Comparison of ENCODE assay signal across 37 cellular contexts in genomic region chr11:110867951-110868350, GRCh38.
"Had no signal": no experiment of that assay in that cellular context is flagged by ENCODE, and none has a peak within 500 bp of the region (broad histone marks: within the 10 kb centered on the region; RNA-seq: fewer than 3 reads in every experiment).

No MANE protein-coding gene starts in this region.

- H3K36me3 Mint-ChIP-seq: activated naive CD4-positive, alpha-beta T cell treated with anti-CD3 and anti-CD28 coated beads, Interleukin-2, amount 10 ng/mL, durations not matched to agents 7 days and 5 days; activated naive CD4-positive, alpha-beta T cell treated with anti-CD3 and anti-CD28 coated beads, Interleukin-2, amount 50 U/mL, for 24 hours; activated naive CD8-positive, alpha-beta T cell; activated naive CD8-positive, alpha-beta T cell treated with anti-CD3 and anti-CD28 coated beads for 36 hours; activated naive CD8-positive, alpha-beta T cell treated with anti-CD3 and anti-CD28 coated beads, Interleukin-2, amount 10 ng/mL, durations not matched to agents 7 days and 5 days; brain had no signal

- H3K9me3 Mint-ChIP-seq: activated naive CD4-positive, alpha-beta T cell treated with anti-CD3 and anti-CD28 coated beads for 36 hours; activated naive CD4-positive, alpha-beta T cell treated with anti-CD3 and anti-CD28 coated beads, Interleukin-2, amount 10 ng/mL, durations not matched to agents 7 days and 5 days; activated naive CD4-positive, alpha-beta T cell treated with anti-CD3 and anti-CD28 coated beads, Interleukin-2, amount 50 U/mL, for 24 hours; activated naive CD8-positive, alpha-beta T cell treated with anti-CD3 and anti-CD28 coated beads for 36 hours; activated naive CD8-positive, alpha-beta T cell treated with anti-CD3 and anti-CD28 coated beads, Interleukin-2, amount 10 ng/mL, durations not matched to agents 7 days and 5 days; activated naive CD8-positive, alpha-beta T cell treated with anti-CD3 and anti-CD28 coated beads, Interleukin-2, amount 50 U/mL, for 24 hours; activated T-cell treated with anti-CD3 and anti-CD28 coated beads, Interleukin-2, amount 50 U/mL, for 24 hours; activated T-cell treated with anti-CD3 and anti-CD28 coated beads, Interleukin-2, amount 50 U/mL, for 4 hours; activated T-cell treated with anti-CD3 and anti-CD28 coated beads, Interleukin-2, amount 50 U/mL, for 72 hours; activated T-helper 1 cell treated with anti-CD3 and anti-CD28 coated beads, Interleukin-12 subunit alpha, Interleukin-12 subunit beta, Interleukin-2, Interleukin-4 antibody, amounts not matched to agents 30 ng/mL and 10 ng/mL and 1 ng/mL, durations not matched to agents 14 hours and 24 hours and 36 hours; activated T-helper 17 cell treated with anti-CD3 and anti-CD28 coated beads, Interleukin-2, amount 50 U/mL, for 72 hours; activated T-helper 2 cell treated with anti-CD3 and anti-CD28 coated beads, Interferon-gamma antibody, Interleukin-2, Interleukin-4, amounts not matched to agents 10 μg/mL and 5 μg/mL and 100 μg/mL, durations not matched to agents 14 hours and 24 hours and 36 hours; brain; central memory CD8-positive, alpha-beta T cell had no signal

- H3K4me1 ChIP-seq: adrenal gland, ascending aorta, body of pancreas, breast epithelium had no signal

- DNase-seq: activated effector memory CD4-positive, alpha-beta T cell treated with anti-CD3 and anti-CD28 coated beads, Interleukin-2, amount 50 U/mL, for 16 hours; activated effector memory CD4-positive, alpha-beta T cell treated with Interleukin-2 at 50 U/mL for 16 hours; activated gamma-delta T cell; activated gamma-delta T cell treated with Interleukin-2 at 50 U/mL for 16 hours; activated naive CD4-positive, alpha-beta T cell; activated naive CD4-positive, alpha-beta T cell treated with anti-CD3 and anti-CD28 coated beads for 36 hours; activated naive CD4-positive, alpha-beta T cell treated with anti-CD3 and anti-CD28 coated beads, Interleukin-2, amount 10 ng/mL, durations not matched to agents 7 days and 5 days; activated naive CD4-positive, alpha-beta T cell treated with anti-CD3 and anti-CD28 coated beads, Interleukin-2, amount 50 U/mL, for 16 hours; activated naive CD4-positive, alpha-beta T cell treated with Interleukin-2 at 50 U/mL for 16 hours; activated naive CD8-positive, alpha-beta T cell treated with anti-CD3 and anti-CD28 coated beads for 36 hours; activated naive CD8-positive, alpha-beta T cell treated with anti-CD3 and anti-CD28 coated beads, Interleukin-2, amount 10 ng/mL, durations not matched to agents 7 days and 5 days; activated naive CD8-positive, alpha-beta T cell treated with anti-CD3 and anti-CD28 coated beads, Interleukin-2, amount 50 U/mL, for 24 hours; activated T-cell treated with anti-CD3 and anti-CD28 coated beads, Interleukin-2, amount 50 U/mL, for 1 hour; activated T-cell treated with anti-CD3 and anti-CD28 coated beads, Interleukin-2, amount 50 U/mL, for 24 hours; activated T-cell treated with anti-CD3 and anti-CD28 coated beads, Interleukin-2, amount 50 U/mL, for 4 hours; activated T-cell treated with anti-CD3 and anti-CD28 coated beads, Interleukin-2, amount 50 U/mL, for 48 hours; activated T-cell treated with anti-CD3 and anti-CD28 coated beads, Interleukin-2, amount 50 U/mL, for 72 hours; adrenal gland; amniotic stem cell; amygdala; anterior cingulate cortex; aorta; body of pancreas; brain microvascular endothelial cell; caudate nucleus; central memory CD4-positive, alpha-beta T cell; cerebellar nuclear complex had no signal

- H3K27ac Mint-ChIP-seq: activated naive CD4-positive, alpha-beta T cell treated with anti-CD3 and anti-CD28 coated beads for 36 hours; activated naive CD4-positive, alpha-beta T cell treated with anti-CD3 and anti-CD28 coated beads, Interleukin-2, amount 10 ng/mL, durations not matched to agents 7 days and 5 days; activated naive CD4-positive, alpha-beta T cell treated with anti-CD3 and anti-CD28 coated beads, Interleukin-2, amount 50 U/mL, for 24 hours; activated naive CD8-positive, alpha-beta T cell; activated naive CD8-positive, alpha-beta T cell treated with anti-CD3 and anti-CD28 coated beads for 36 hours; activated naive CD8-positive, alpha-beta T cell treated with anti-CD3 and anti-CD28 coated beads, Interleukin-2, amount 10 ng/mL, durations not matched to agents 7 days and 5 days; activated naive CD8-positive, alpha-beta T cell treated with anti-CD3 and anti-CD28 coated beads, Interleukin-2, amount 50 U/mL, for 24 hours; activated T-cell treated with anti-CD3 and anti-CD28 coated beads, Interleukin-2, amount 50 U/mL, for 24 hours; activated T-cell treated with anti-CD3 and anti-CD28 coated beads, Interleukin-2, amount 50 U/mL, for 72 hours; activated T-helper 1 cell treated with anti-CD3 and anti-CD28 coated beads, Interleukin-12 subunit alpha, Interleukin-12 subunit beta, Interleukin-2, Interleukin-4 antibody, amounts not matched to agents 30 ng/mL and 10 ng/mL and 1 ng/mL, durations not matched to agents 14 hours and 24 hours and 36 hours; activated T-helper 17 cell treated with anti-CD3 and anti-CD28 coated beads, Interleukin-2, amount 50 U/mL, for 72 hours; activated T-helper 2 cell treated with anti-CD3 and anti-CD28 coated beads, Interferon-gamma antibody, Interleukin-2, Interleukin-4, amounts not matched to agents 10 μg/mL and 5 μg/mL and 100 μg/mL, durations not matched to agents 14 hours and 24 hours and 36 hours; brain had no signal

- H3K4me3 ChIP-seq: adrenal gland, ascending aorta, body of pancreas, breast epithelium, cardiac muscle cell had no signal

- H3K27ac ChIP-seq: adrenal gland, ascending aorta, body of pancreas, brain microvascular endothelial cell, breast epithelium, cardiac muscle cell had no signal

- ATAC-seq: activated naive CD8-positive, alpha-beta T cell treated with anti-CD3 and anti-CD28 coated beads, Interleukin-2, amount 50 U/mL, for 24 hours; activated T-cell treated with anti-CD3 and anti-CD28 coated beads, Interleukin-2, amount 50 U/mL, for 4 hours; activated T-cell treated with anti-CD3 and anti-CD28 coated beads, Interleukin-2, amount 50 U/mL, for 72 hours; activated T-helper 17 cell treated with anti-CD3 and anti-CD28 coated beads, Interleukin-2, amount 50 U/mL, for 72 hours; body of pancreas had no signal

- H3K36me3 ChIP-seq: adrenal gland, ascending aorta, brain microvascular endothelial cell, breast epithelium, cardiac muscle cell had no signal

- H3K9me3 ChIP-seq: adrenal gland, ascending aorta, body of pancreas, breast epithelium had no signal

- H3K27me3 ChIP-seq: adrenal gland, ascending aorta, body of pancreas, brain microvascular endothelial cell, breast epithelium, cardiac muscle cell had no signal
